In the genomic region with DNA sequence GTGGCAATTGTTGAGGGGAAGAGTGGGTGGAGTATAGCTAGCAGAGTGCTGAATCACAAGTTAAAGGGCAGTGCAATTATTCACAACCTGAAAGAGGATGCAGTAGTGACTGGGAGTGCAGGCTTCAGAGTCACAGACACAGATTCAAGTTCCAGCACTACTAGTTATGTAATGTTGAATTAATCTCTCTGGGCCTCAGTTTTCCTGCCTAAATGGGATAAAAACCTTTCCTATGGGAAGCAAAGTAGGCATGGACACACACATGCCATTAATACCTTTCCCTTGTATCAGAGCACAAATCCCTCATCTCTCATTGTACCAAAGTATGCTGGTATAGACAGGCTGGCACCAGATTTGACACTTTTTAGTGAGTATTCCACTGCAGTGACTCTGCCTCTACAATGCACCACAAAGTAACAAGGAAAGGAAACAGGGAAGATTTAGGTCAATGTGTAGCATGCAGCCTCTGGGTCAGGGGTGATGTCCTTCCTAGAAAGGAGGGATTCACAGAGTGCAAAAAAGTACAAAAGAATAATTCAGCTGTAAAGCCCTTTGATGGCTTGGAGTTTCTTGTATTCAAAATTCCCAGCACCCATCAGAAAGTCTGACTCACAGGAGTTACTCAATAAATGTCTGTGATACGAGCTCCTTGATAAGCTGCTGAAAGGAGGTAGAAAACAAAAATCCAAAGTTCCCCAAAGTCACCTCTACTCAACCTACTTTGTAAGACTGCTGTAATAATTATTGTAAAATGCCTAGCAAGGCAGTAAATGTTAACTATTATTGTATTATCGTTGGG, we compare ENCODE assay signal across 12 cellular contexts.
A peak's percentile ranks its signal among the peaks of the same experiment; 100 is the strongest.
DNase-seq lines count a peak whose midpoint lies in the region; ATAC-seq and TF ChIP-seq lines count a peak whose summit lies in the region.
"Had no signal": no experiment of that assay in that cellular context is flagged by ENCODE, and none has a peak within 500 bp of the region (broad histone marks: within the 10 kb centered on the region; RNA-seq: fewer than 3 reads in every experiment).

No MANE protein-coding gene starts in this region.

- H3K4me3 Mint-ChIP-seq in activated CD8-positive, alpha-beta T cell treated with anti-CD3 and anti-CD28 coated beads for 36 hours: no peak overlapping the region
- H3K4me3 Mint-ChIP-seq in activated CD8-positive, alpha-beta T cell treated with anti-CD3 and anti-CD28 coated beads, Interleukin-2, amount 10 ng/mL, durations not matched to agents 7 days and 5 days: no peak overlapping the region
- H3K4me3 Mint-ChIP-seq: activated CD8-positive, alpha-beta memory T cell treated with anti-CD3 and anti-CD28 coated beads, Interleukin-2, amount 10 ng/mL, durations not matched to agents 7 days and 5 days had no signal

- no peak overlapping the region for H3K4me3 ChIP-seq in thyroid gland (replicated peaks in 1 of 3)

- H3K27ac Mint-ChIP-seq in activated CD8-positive, alpha-beta T cell treated with anti-CD3 and anti-CD28 coated beads for 36 hours: no peak overlapping the region
- no peak overlapping the region for H3K27ac Mint-ChIP-seq in activated CD8-positive, alpha-beta T cell treated with anti-CD3 and anti-CD28 coated beads, Interleukin-2, amount 10 ng/mL, durations not matched to agents 7 days and 5 days
- H3K27ac Mint-ChIP-seq: activated CD8-positive, alpha-beta memory T cell treated with anti-CD3 and anti-CD28 coated beads, Interleukin-2, amount 10 ng/mL, durations not matched to agents 7 days and 5 days had no signal

- POLR2A ChIA-PET in activated CD8-positive, alpha-beta T cell treated with anti-CD3 and anti-CD28 coated beads for 36 hours (lab: Charles Lee): interaction anchor here (1.0 kb wide), 1 partner anchor 659 kb away, joined by 3 read pairs; no protein-coding TSS in a partner anchor
- POLR2A ChIA-PET in activated CD8-positive, alpha-beta T cell treated with anti-CD3 and anti-CD28 coated beads, Interleukin-2, amount 10 ng/mL, durations not matched to agents 7 days and 5 days (lab: Charles Lee): no interaction called here

- no peak overlapping the region for H3K27ac ChIP-seq in thyroid gland

- no peaks in the 10 kb centered on the region for H3K36me3 ChIP-seq in thyroid gland

- no peak for TF ChIP-seq CTCF in activated CD8-positive, alpha-beta T cell treated with anti-CD3 and anti-CD28 coated beads for 36 hours (IDR thresholded peaks at IDR 0.05)
- no peak for TF ChIP-seq CTCF in thyroid gland (IDR thresholded peaks at IDR 0.05)

- no peaks in the 10 kb centered on the region for H3K27me3 ChIP-seq in thyroid gland

- peaks cover 7% of the 10 kb centered on the region for H3K4me1 Mint-ChIP-seq in activated CD8-positive, alpha-beta T cell treated with anti-CD3 and anti-CD28 coated beads for 36 hours (ENCODE audit: low read depth)
- H3K4me1 Mint-ChIP-seq in activated CD8-positive, alpha-beta T cell treated with anti-CD3 and anti-CD28 coated beads, Interleukin-2, amount 10 ng/mL, durations not matched to agents 7 days and 5 days (ENCODE audit: low read depth): no peaks in the 10 kb centered on the region
- H3K4me1 Mint-ChIP-seq: activated CD8-positive, alpha-beta memory T cell treated with anti-CD3 and anti-CD28 coated beads, Interleukin-2, amount 10 ng/mL, durations not matched to agents 7 days and 5 days had no signal

- DNase-seq in activated CD8-positive, alpha-beta T cell treated with anti-CD3 and anti-CD28 coated beads for 36 hours: peak; percentile 6
- no peak for DNase-seq in activated CD8-positive, alpha-beta T cell treated with anti-CD3 and anti-CD28 coated beads, Interleukin-2, amount 10 ng/mL, durations not matched to agents 7 days and 5 days
- DNase-seq in foreskin melanocyte: peak; percentile 40
- peak; percentile 24 for DNase-seq in stromal cell of bone marrow (ENCODE audit: low read depth)
- no peak for DNase-seq in thyroid gland
- no peak for DNase-seq in C1 segment of cervical spinal cord (lab: John Stamatoyannopoulos, UW)
- DNase-seq: activated CD8-positive, alpha-beta memory T cell treated with anti-CD3 and anti-CD28 coated beads, Interleukin-2, amount 10 ng/mL, durations not matched to agents 7 days and 5 days; erythroblast; NCI-H187 treated with DMSO at 0.1 percent for 48 hours; stimulated activated naive CD4-positive, alpha-beta T cell treated with Interleukin-2 at 50 U/mL for 16 hours had no signal

- CTCF ChIA-PET in activated CD8-positive, alpha-beta T cell treated with anti-CD3 and anti-CD28 coated beads for 36 hours (lab: Charles Lee): interaction anchor here (0.9 kb wide), 1 partner anchor 13 kb away, joined by 3 read pairs; no protein-coding TSS in a partner anchor
- CTCF ChIA-PET in activated CD8-positive, alpha-beta T cell treated with anti-CD3 and anti-CD28 coated beads, Interleukin-2, amount 10 ng/mL, durations not matched to agents 7 days and 5 days (lab: Charles Lee): no interaction called here

- H3K36me3 Mint-ChIP-seq in activated CD8-positive, alpha-beta T cell treated with anti-CD3 and anti-CD28 coated beads for 36 hours (ENCODE audit: low read depth): no peaks in the 10 kb centered on the region
- H3K36me3 Mint-ChIP-seq in activated CD8-positive, alpha-beta T cell treated with anti-CD3 and anti-CD28 coated beads, Interleukin-2, amount 10 ng/mL, durations not matched to agents 7 days and 5 days (ENCODE audit: low read depth): no peaks in the 10 kb centered on the region
- H3K36me3 Mint-ChIP-seq: activated CD8-positive, alpha-beta memory T cell treated with anti-CD3 and anti-CD28 coated beads, Interleukin-2, amount 10 ng/mL, durations not matched to agents 7 days and 5 days had no signal

- no peaks in the 10 kb centered on the region for H3K27me3 Mint-ChIP-seq in activated CD8-positive, alpha-beta T cell treated with anti-CD3 and anti-CD28 coated beads for 36 hours
- no peaks in the 10 kb centered on the region for H3K27me3 Mint-ChIP-seq in activated CD8-positive, alpha-beta T cell treated with anti-CD3 and anti-CD28 coated beads, Interleukin-2, amount 10 ng/mL, durations not matched to agents 7 days and 5 days (ENCODE audit: low read depth)

- H3K4me1 ChIP-seq in thyroid gland: no peaks in the 10 kb centered on the region

- peaks cover 6% of the 10 kb centered on the region for H3K9me3 Mint-ChIP-seq in activated CD8-positive, alpha-beta T cell treated with anti-CD3 and anti-CD28 coated beads for 36 hours
- no peaks in the 10 kb centered on the region for H3K9me3 Mint-ChIP-seq in activated CD8-positive, alpha-beta T cell treated with anti-CD3 and anti-CD28 coated beads, Interleukin-2, amount 10 ng/mL, durations not matched to agents 7 days and 5 days (ENCODE audit: insufficient read depth)

- WGBS in thyroid gland, 2 donors: 85 to 87% methylated on average over 2 of the region's 2 CpGs

- ATAC-seq in activated CD8-positive, alpha-beta T cell treated with anti-CD3 and anti-CD28 coated beads for 36 hours: peak; percentile 65
- no peak for ATAC-seq in activated CD8-positive, alpha-beta T cell treated with anti-CD3 and anti-CD28 coated beads, Interleukin-2, amount 10 ng/mL, durations not matched to agents 7 days and 5 days
- ATAC-seq in SK-N-SH treated with all-trans-retinoic acid at 6 μM for 48 hours (peak; percentile 87), HG03457 (IDR thresholded peaks at IDR 0.05; ENCODE audit: unreplicated experiment) (no peak)
- ATAC-seq: activated CD8-positive, alpha-beta memory T cell treated with anti-CD3 and anti-CD28 coated beads, Interleukin-2, amount 10 ng/mL, durations not matched to agents 7 days and 5 days had no signal

- no peaks in the 10 kb centered on the region for H3K9me3 ChIP-seq in thyroid gland

- no peak for TF ChIP-seq POLR2A in thyroid gland (IDR thresholded peaks at IDR 0.05)

- intact Hi-C loops in activated CD8-positive, alpha-beta T cell treated with anti-CD3 and anti-CD28 coated beads for 36 hours (cut with micrococcal nuclease): no loop called here
- intact Hi-C loops in thyroid gland (cut with DNase I): no loop called here

TF ChIP-seq in SK-N-SH treated with all-trans-retinoic acid at 6 μM for 48 hours, 23 proteins besides CTCF, POLR2A, EP300 and RAD21 (continues in another document):
- TF ChIP-seq ZNF8 (CRISPR knock-in tag; IDR thresholded peaks at IDR 0.05): no peak
- no peak for TF ChIP-seq PPARA (CRISPR knock-in tag; IDR thresholded peaks at IDR 0.05; ENCODE audit: borderline replicate concordance)
- TF ChIP-seq GLIS3 (CRISPR knock-in tag; IDR thresholded peaks at IDR 0.05): no peak
- no peak for TF ChIP-seq ESRRG (CRISPR knock-in tag; IDR thresholded peaks at IDR 0.05)
- TF ChIP-seq RARB (CRISPR knock-in tag; IDR thresholded peaks at IDR 0.05): no peak
- TF ChIP-seq, protein P1, sequence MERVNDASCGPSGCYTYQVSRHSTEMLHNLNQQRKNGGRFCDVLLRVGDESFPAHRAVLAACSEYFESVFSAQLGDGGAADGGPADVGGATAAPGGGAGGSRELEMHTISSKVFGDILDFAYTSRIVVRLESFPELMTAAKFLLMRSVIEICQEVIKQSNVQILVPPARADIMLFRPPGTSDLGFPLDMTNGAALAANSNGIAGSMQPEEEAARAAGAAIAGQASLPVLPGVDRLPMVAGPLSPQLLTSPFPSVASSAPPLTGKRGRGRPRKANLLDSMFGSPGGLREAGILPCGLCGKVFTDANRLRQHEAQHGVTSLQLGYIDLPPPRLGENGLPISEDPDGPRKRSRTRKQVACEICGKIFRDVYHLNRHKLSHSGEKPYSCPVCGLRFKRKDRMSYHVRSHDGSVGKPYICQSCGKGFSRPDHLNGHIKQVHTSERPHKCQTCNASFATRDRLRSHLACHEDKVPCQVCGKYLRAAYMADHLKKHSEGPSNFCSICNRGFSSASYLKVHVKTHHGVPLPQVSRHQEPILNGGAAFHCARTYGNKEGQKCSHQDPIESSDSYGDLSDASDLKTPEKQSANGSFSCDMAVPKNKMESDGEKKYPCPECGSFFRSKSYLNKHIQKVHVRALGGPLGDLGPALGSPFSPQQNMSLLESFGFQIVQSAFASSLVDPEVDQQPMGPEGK (CRISPR knock-in tag; IDR thresholded peaks at IDR 0.05; ENCODE audit: borderline replicate concordance): no peak
- TF ChIP-seq SNAI2 (CRISPR knock-in tag; IDR thresholded peaks at IDR 0.05): no peak
- TF ChIP-seq, protein P2, sequence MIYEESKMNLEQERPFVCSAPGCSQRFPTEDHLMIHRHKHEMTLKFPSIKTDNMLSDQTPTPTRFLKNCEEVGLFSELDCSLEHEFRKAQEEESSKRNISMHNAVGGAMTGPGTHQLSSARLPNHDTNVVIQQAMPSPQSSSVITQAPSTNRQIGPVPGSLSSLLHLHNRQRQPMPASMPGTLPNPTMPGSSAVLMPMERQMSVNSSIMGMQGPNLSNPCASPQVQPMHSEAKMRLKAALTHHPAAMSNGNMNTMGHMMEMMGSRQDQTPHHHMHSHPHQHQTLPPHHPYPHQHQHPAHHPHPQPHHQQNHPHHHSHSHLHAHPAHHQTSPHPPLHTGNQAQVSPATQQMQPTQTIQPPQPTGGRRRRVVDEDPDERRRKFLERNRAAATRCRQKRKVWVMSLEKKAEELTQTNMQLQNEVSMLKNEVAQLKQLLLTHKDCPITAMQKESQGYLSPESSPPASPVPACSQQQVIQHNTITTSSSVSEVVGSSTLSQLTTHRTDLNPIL (CRISPR knock-in tag; IDR thresholded peaks at IDR 0.05; ENCODE audit: low read depth): no peak
- TF ChIP-seq ZFP3 (CRISPR knock-in tag; IDR thresholded peaks at IDR 0.05): no peak
- no peak for TF ChIP-seq TOX (CRISPR knock-in tag; IDR thresholded peaks at IDR 0.05; ENCODE audit: borderline replicate concordance)
- TF ChIP-seq BACH2 (CRISPR knock-in tag; IDR thresholded peaks at IDR 0.05; ENCODE audit: borderline replicate concordance): no peak

Comparison
In these comparisons a context has a peak if more than half of its experiments do, and no peak if none do; other contexts are left out.
1. ATAC-seq: peak in activated CD8-positive, alpha-beta T cell treated with anti-CD3 and anti-CD28 coated beads for 36 hours (single experiment) and SK-N-SH treated with all-trans-retinoic acid at 6 μM for 48 hours (single experiment); none in activated CD8-positive, alpha-beta T cell treated with anti-CD3 and anti-CD28 coated beads, Interleukin-2, amount 10 ng/mL, durations not matched to agents 7 days and 5 days (single experiment) and HG03457 (single experiment).
2. DNase-seq: peak in activated CD8-positive, alpha-beta T cell treated with anti-CD3 and anti-CD28 coated beads for 36 hours (single experiment), foreskin melanocyte (single experiment) and stromal cell of bone marrow (single experiment); none in activated CD8-positive, alpha-beta T cell treated with anti-CD3 and anti-CD28 coated beads, Interleukin-2, amount 10 ng/mL, durations not matched to agents 7 days and 5 days (single experiment), thyroid gland (0 of 2) and C1 segment of cervical spinal cord (0 of 14).